In the genomic region with DNA sequence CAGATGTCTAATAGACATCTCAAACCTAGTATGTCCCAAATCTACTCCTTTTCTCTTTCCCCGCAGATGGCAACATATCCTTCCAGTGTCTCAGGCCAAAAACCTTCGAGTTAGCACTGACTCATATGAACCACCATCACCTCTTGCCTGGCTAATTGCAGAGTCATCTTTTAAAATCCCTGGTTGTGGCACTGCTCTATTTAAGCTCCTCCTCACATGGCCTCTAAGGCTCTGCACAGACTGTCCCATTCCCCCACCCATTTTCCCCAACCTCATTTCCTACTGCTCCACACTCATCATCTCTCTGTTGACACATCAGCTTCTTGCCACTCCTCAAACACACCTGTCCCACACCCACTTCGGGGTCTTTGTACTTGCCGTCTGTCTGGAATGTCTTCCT, we compare ENCODE assay signal across 16 cellular contexts. TPM values are rescaled to one million over a fixed set of nuclear protein-coding genes. Genes with fewer than 3 reads are reported as not detected.
DNase-seq lines count a peak whose midpoint lies in the region; FAIRE-seq and TF ChIP-seq lines count a peak whose summit lies in the region.
"Had no signal": no experiment of that assay in that cellular context is flagged by ENCODE, and none has a peak within 500 bp of the region (broad histone marks: within the 10 kb centered on the region; RNA-seq: fewer than 3 reads in every experiment).

No MANE protein-coding gene starts in this region.

- H3K9me3 Mint-ChIP-seq in immature natural killer cell: no peaks in the 10 kb centered on the region
- H3K9me3 Mint-ChIP-seq: brain had no signal

- H2BK20ac ChIP-seq in H1 (ENCODE audit: low read length): no peak overlapping the region

- DNase-seq in GM23248 (peak; percentile 81), PC-9 (peak; percentile 5 to 42), H1 (ENCODE audit: low read depth in 1 of 2, low spot score in 2 of 2) (no peak), renal cortical epithelial cell (ENCODE audit: low read depth) (peak; percentile 75), DMS153 (lab: John Stamatoyannopoulos, UW) (no peak), transverse colon (no peak), immature natural killer cell (no peak), frontal cortex (ENCODE audit: low spot score in 2 of 2) (no peak)
- DNase-seq: activated CD4-positive, alpha-beta T cell treated with anti-CD3 and anti-CD28 coated beads for 48 hours; COR-L47; Karpas-422; NCI-H2107; small intestine had no signal

- no peak overlapping the region for H2BK120ac ChIP-seq in H1 (replicated peaks; ENCODE audit: low read depth, low read length)

- peaks cover 0 to 6% (median 2%) of the 10 kb centered on the region in 3 donors for H3K27me3 Mint-ChIP-seq in immature natural killer cell (ENCODE audit: low read depth in 3 of 3)
- H3K27me3 Mint-ChIP-seq: brain had no signal

- H3K27ac Mint-ChIP-seq in immature natural killer cell: no peak overlapping the region
- H3K27ac Mint-ChIP-seq: brain had no signal

- H3K14ac ChIP-seq in H1 (ENCODE audit: insufficient read length): no peak overlapping the region

- H3K4me2 ChIP-seq in GM23248 (ENCODE audit: unreplicated experiment) (no peak overlapping the region), PC-9 (no peak overlapping the region), H1 (ENCODE audit: insufficient read depth in 1 of 2, low read depth in 2 of 2, low read length in 2 of 2) (no peak overlapping the region)

- no peak overlapping the region for H3K4me3 ChIP-seq in GM23248
- H3K4me3 ChIP-seq in PC-9: no peak overlapping the region
- no peak overlapping the region for H3K4me3 ChIP-seq in H1 (ENCODE audit: extremely low read depth in 1 of 4, insufficient read depth in 2 of 4, low read depth in 3 of 4, low read length in 4 of 4)
- no peak overlapping the region for H3K4me3 ChIP-seq in transverse colon
- H3K4me3 ChIP-seq: suprapubic skin had no signal

- BruUV-seq in PC-9 (replicated peaks; lab: Mats Ljungman, UMichigan): no TSS peak

- no peak overlapping the region for H3K4me3 Mint-ChIP-seq in immature natural killer cell
- H3K4me3 Mint-ChIP-seq: brain had no signal

- POLR2A ChIA-PET in PC-9 (lab: Charles Lee; ENCODE audit: unreplicated experiment): no interaction called here
- POLR2A ChIA-PET in H1 (lab: Charles Lee; ENCODE audit: partially characterized antibody): no interaction called here

- no peak overlapping the region for H4K8ac ChIP-seq in H1 (ENCODE audit: extremely low read depth, insufficient read depth, low read length)

- 0 out of 2 replicates have a peak overlapping the region, but pooled peaks have one; percentile 29 for H2BK5ac ChIP-seq in H1 (ENCODE audit: low read depth, low read length)

- WGBS in GM23248 (ENCODE audit: low coverage in 1 of 2, low lambda C conversion rate in 2 of 2, missing lambda C conversion rate in 2 of 2), 2 experiments: 45 to 48% methylated on average over 4 of the region's 4 CpGs
- 72% methylated on average over 4 of the region's 4 CpGs; no CpG with 5 or more reads in 1 of the 2 experiments for WGBS in H1 (ENCODE audit: extremely low coverage in 1 of 2, insufficient coverage in 1 of 2, insufficient read length in 1 of 2, insufficient replicate concordance in 2 of 2, low coverage in 1 of 2, low lambda C conversion rate in 2 of 2, missing lambda C conversion rate in 1 of 2), 2 experiments
- 28 to 32% methylated on average over 4 of the region's 4 CpGs for WGBS in transverse colon (ENCODE audit: low coverage in 1 of 2), 2 donors

- CTCF ChIA-PET in PC-9 (lab: Charles Lee): interaction anchor here (0.5 to 1.6 kb wide), 5 partner anchors 17 to 644 kb away, joined by 3 to 7 read pairs (median 7); a partner anchor contains a TSS
- CTCF ChIA-PET in H1 (lab: Charles Lee; ENCODE audit: partially characterized antibody): interaction anchor here (0.9 to 11.7 kb wide), 16 partner anchors 10 to 364 kb away, joined by 3 to 162 read pairs (median 4); a partner anchor contains a TSS

- H3K79me2 ChIP-seq in GM23248 (ENCODE audit: insufficient read depth) (no peaks in the 10 kb centered on the region), PC-9 (ENCODE audit: low read depth) (no peaks in the 10 kb centered on the region), H1 (ENCODE audit: control insufficient read depth in 1 of 2, insufficient read depth in 2 of 2, low read length in 2 of 2) (no peaks in the 10 kb centered on the region)

- no peaks in the 10 kb centered on the region for H3K4me1 Mint-ChIP-seq in immature natural killer cell

- H3K23me2 ChIP-seq in H1 (ENCODE audit: low read depth, low read length): no peaks in the 10 kb centered on the region

- no peaks in the 10 kb centered on the region for H3K36me3 Mint-ChIP-seq in immature natural killer cell

- H2BK15ac ChIP-seq in H1 (ENCODE audit: low read length): no peak overlapping the region

- no peaks in the 10 kb centered on the region for H3K36me3 ChIP-seq in GM23248 (ENCODE audit: low read depth)
- H3K36me3 ChIP-seq in PC-9 (ENCODE audit: low read depth): no peaks in the 10 kb centered on the region
- H3K36me3 ChIP-seq in H1 (ENCODE audit: control insufficient read depth in 2 of 4, insufficient read depth in 4 of 4, low read length in 3 of 4): peaks cover 0 to under 1% (median 0%) of the 10 kb centered on the region in 4 experiments; a peak in 1 of 8 replicates
- no peaks in the 10 kb centered on the region for H3K36me3 ChIP-seq in transverse colon
- H3K36me3 ChIP-seq: neutrophil, suprapubic skin had no signal

- no peak overlapping the region for H3K18ac ChIP-seq in H1 (ENCODE audit: extremely low read depth, low read length)

- H3K27ac ChIP-seq in GM23248 (no peak overlapping the region), PC-9 (no peak overlapping the region), H1 (ENCODE audit: low read depth, low read length) (no peak overlapping the region), transverse colon (no peak overlapping the region)
- H3K27ac ChIP-seq: neutrophil, suprapubic skin had no signal

- in situ Hi-C loops in GM23248 (cut with MboI): no loop called here
- in situ Hi-C loops in transverse colon (cut with MboI; ENCODE audit: low pct_ligation_motif_present in 1 of 4, low pct_unique_long_range_greater_than_20kb in 1 of 4, low sequenced_read_pairs in 3 of 4): loop anchor here in 2 of 4 donors (5.0 to 10.0 kb wide), 2 partner anchors 207 to 360 kb away; no protein-coding TSS in a partner anchor

- peaks cover 16% of the 10 kb centered on the region for H3K4me1 ChIP-seq in GM23248 (ENCODE audit: insufficient read depth)
- peaks cover 12% of the 10 kb centered on the region; the same call in 1 of the 2 replicates for H3K4me1 ChIP-seq in PC-9 (replicated peaks; ENCODE audit: insufficient read depth)
- peaks cover 0 to 2% (median 0%) of the 10 kb centered on the region in 4 experiments; a peak in 1 of 7 replicates for H3K4me1 ChIP-seq in H1 (replicated peaks in 1 of 4; ENCODE audit: control insufficient read depth in 3 of 4, insufficient read depth in 4 of 4, low read length in 3 of 4)
- H3K4me1 ChIP-seq in transverse colon: peaks cover 0 to 10% (median 0%) of the 10 kb centered on the region in 4 donors

- intact Hi-C loops in PC-9 (cut with micrococcal nuclease; ENCODE audit: unreplicated experiment): no loop called here
- intact Hi-C loops in transverse colon (cut with DNase I; ENCODE audit: low total_unique reads): loop anchor here (5.0 kb wide), 1 partner anchor 210 kb away; no protein-coding TSS in a partner anchor

- no peak overlapping the region for H4K5ac ChIP-seq in H1 (ENCODE audit: insufficient read length, low read depth, low read length)

- TF ChIP-seq POLR2A in H1 (IDR thresholded peaks at IDR 0.05; ENCODE audit: control extremely low read depth in 1 of 2, low read depth in 2 of 2, low read length in 2 of 2) (no peak), transverse colon (IDR thresholded peaks at IDR 0.05) (no peak)

- H3F3A ChIP-seq in GM23248 (ENCODE audit: insufficient read depth): peaks cover 7% of the 10 kb centered on the region; the same call in 1 of the 2 replicates
- H3F3A ChIP-seq in PC-9 (ENCODE audit: insufficient read depth, low read depth): no peaks in the 10 kb centered on the region

- no peak overlapping the region for H4K91ac ChIP-seq in H1 (replicated peaks; ENCODE audit: insufficient read length, low read length)

- H3K9me2 ChIP-seq in GM23248 (ENCODE audit: insufficient read depth) (no peaks in the 10 kb centered on the region), PC-9 (ENCODE audit: insufficient read depth) (no peaks in the 10 kb centered on the region)

- no peaks in the 10 kb centered on the region for H3K79me1 ChIP-seq in H1 (ENCODE audit: low read depth, low read length)

- TF ChIP-seq EP300 in H1 (IDR thresholded peaks at IDR 0.05; ENCODE audit: borderline replicate concordance in 1 of 2, low read depth in 2 of 2, low read length in 2 of 2) (no peak), transverse colon (IDR thresholded peaks at IDR 0.05; ENCODE audit: low read depth) (no peak)

- TF ChIP-seq CTCF in PC-9 (conservative IDR thresholded peaks at IDR 0.05) (no peak), H1 (IDR thresholded peaks at IDR 0.05; ENCODE audit: control extremely low read depth in 1 of 3, insufficient read depth in 1 of 3, low read depth in 1 of 3, low read length in 3 of 3) (no peak), transverse colon (IDR thresholded peaks at IDR 0.05) (no peak)

- no peak overlapping the region for H3K4ac ChIP-seq in H1 (replicated peaks; ENCODE audit: insufficient read length, low read depth, low read length)

- TF ChIP-seq RAD21 in H1 (IDR thresholded peaks at IDR 0.05 in 1 of 2, conservative IDR thresholded peaks at IDR 0.05 in 1 of 2; ENCODE audit: low read depth in 2 of 2, low read length in 2 of 2): no peak

- H2AFZ ChIP-seq in GM23248 (no peak overlapping the region), PC-9 (no peak overlapping the region; the same call in 1 of the 2 replicates), H1 (ENCODE audit: low read length) (no peak overlapping the region)

- FAIRE-seq in H1 (lab: Jason Lieb, UNC) (no peak), frontal cortex (lab: Jason Lieb, UNC) (no peak)
- FAIRE-seq: small intestine had no signal

- H2AK5ac ChIP-seq in H1 (ENCODE audit: low read depth, low read length): no peak overlapping the region

- no peak overlapping the region for H2BK12ac ChIP-seq in H1 (ENCODE audit: low read depth, low read length)

- no peak overlapping the region for H3K56ac ChIP-seq in H1 (replicated peaks; ENCODE audit: insufficient read length, low read depth, low read length)

- H3K9ac ChIP-seq in GM23248 (no peak overlapping the region), H1 (replicated peaks in 1 of 4; ENCODE audit: extremely low read depth in 1 of 4, low read depth in 3 of 4, low read length in 3 of 4) (no peak overlapping the region)

- H3K27me3 ChIP-seq in GM23248 (replicated peaks; ENCODE audit: insufficient read depth): no peaks in the 10 kb centered on the region
- H3K27me3 ChIP-seq in PC-9 (ENCODE audit: insufficient read depth, low read depth): no peaks in the 10 kb centered on the region
- no peaks in the 10 kb centered on the region for H3K27me3 ChIP-seq in H1 (replicated peaks in 1 of 4; ENCODE audit: control insufficient read depth in 3 of 4, extremely low read depth in 1 of 4, insufficient read depth in 3 of 4, low read length in 3 of 4)
- H3K27me3 ChIP-seq in transverse colon: no peaks in the 10 kb centered on the region
- H3K27me3 ChIP-seq: neutrophil, suprapubic skin had no signal

- no peaks in the 10 kb centered on the region for H4K20me1 ChIP-seq in GM23248 (ENCODE audit: insufficient read depth)
- H4K20me1 ChIP-seq in PC-9 (ENCODE audit: insufficient read depth): no peaks in the 10 kb centered on the region
- H4K20me1 ChIP-seq in H1 (replicated peaks in 1 of 2; ENCODE audit: control insufficient read depth in 1 of 2, insufficient read depth in 2 of 2, low read length in 2 of 2): no peaks in the 10 kb centered on the region

- H3K9me3 ChIP-seq in GM23248 (ENCODE audit: low read depth) (no peaks in the 10 kb centered on the region), PC-9 (ENCODE audit: insufficient read depth, low read depth) (no peaks in the 10 kb centered on the region), H1 (ENCODE audit: insufficient read depth in 2 of 2, low read depth in 1 of 2, low read length in 1 of 2) (no peaks in the 10 kb centered on the region), transverse colon (no peaks in the 10 kb centered on the region)
- H3K9me3 ChIP-seq: neutrophil, suprapubic skin had no signal

- no peak overlapping the region for H3K23ac ChIP-seq in H1 (ENCODE audit: insufficient read length)

RNA-seq across cellular contexts. Expression of a gene that starts 16.8 kb away (rescaled TPM):
- total RNA-seq in GM23248 (2014; rRNA removed; shearing (Covaris generic)): 87.5 and 102 TPM in 2 replicates
- polyA plus RNA-seq in GM23248 (2016; fragmentation: Nextera tagmentation; extraction: Ambion mirVana) (75.6 and 77.3 TPM in 2 replicates), H1 (2011; rRNA removed) (17.2 and 28.9 TPM in 2 replicates), immature natural killer cell (100 to 1,000 TPM in 1 of 3 donors, 10 to 100 TPM in 2; 42.8 to 107 (median 51.9) TPM)
- total RNA-seq in PC-9 (2021) (60.0 and 62.1 TPM in 2 replicates), renal cortical epithelial cell (109 and 139 TPM in 2 replicates), transverse colon (100 to 1,000 TPM in 1 of 4 donors, 10 to 100 TPM in 3; 59.5 to 170 (median 88.3) TPM), frontal cortex (55.0 TPM)
- 29.2 and 37.3 TPM in 2 replicates for total RNA-seq in H1 (2021; fragmentation: NEBNext Ultra II Directional; extraction: Animal tissue kit (Norgen Biotek cat#: 25700))
- polyA plus RNA-seq in H1 (2011; cell fraction: cytosol; rRNA removed): 29.0 TPM
- polyA plus RNA-seq in H1 (2011; cell fraction: nucleus; rRNA removed): 16.9 TPM
- polyA plus RNA-seq in H1 (2012, experiment 1 of 2): 24.9 to 48.4 TPM (median 29.2 TPM) in 4 replicates
- 2.2 TPM for polyA plus RNA-seq in H1 (2012, experiment 2 of 2)
- polyA plus RNA-seq in H1 (2013, experiment 1 of 2): 14.2 TPM
- polyA plus RNA-seq in H1 (2013, experiment 2 of 2): 13.9 TPM
- polyA minus RNA-seq in H1 (2011; rRNA and poly(A)+ RNA removed): 51.0 and 92.4 TPM in 2 replicates
- polyA minus RNA-seq in H1 (2011; cell fraction: cytosol; rRNA and poly(A)+ RNA removed): 16.5 TPM
- 35.2 TPM for polyA minus RNA-seq in H1 (2011; cell fraction: nucleus; rRNA and poly(A)+ RNA removed)

Comparison
In these comparisons a context has a peak if more than half of its experiments do, and no peak if none do; other contexts are left out.
1. DNase-seq: peak in GM23248 (single experiment), PC-9 (2 of 2) and renal cortical epithelial cell (single experiment); none in H1 (0 of 2), DMS153 (single experiment), transverse colon (single experiment), immature natural killer cell (0 of 3) and frontal cortex (0 of 2).